ENCODE assay signal across 15 cellular contexts in genomic region chr6:151141685-151142084, GRCh38.
DNase-seq lines count a peak whose midpoint lies in the region; ATAC-seq and TF ChIP-seq lines count a peak whose summit lies in the region.
"Had no signal": no experiment of that assay in that cellular context is flagged by ENCODE, and none has a peak within 500 bp of the region (broad histone marks: within the 10 kb centered on the region; RNA-seq: fewer than 3 reads in every experiment).

No MANE protein-coding gene starts in this region.

- no peaks in the 10 kb centered on the region for H3K9me3 Mint-ChIP-seq in activated CD8-positive, alpha-beta T cell treated with anti-CD3 and anti-CD28 coated beads, Interleukin-2, amount 10 ng/mL, durations not matched to agents 7 days and 5 days (ENCODE audit: insufficient read depth)
- H3K9me3 Mint-ChIP-seq: activated CD4-positive, alpha-beta memory T cell treated with anti-CD3 and anti-CD28 coated beads, Interleukin-2, amount 10 ng/mL, durations not matched to agents 7 days and 5 days had no signal

- no peaks in the 10 kb centered on the region for H3K36me3 Mint-ChIP-seq in activated CD8-positive, alpha-beta T cell treated with anti-CD3 and anti-CD28 coated beads, Interleukin-2, amount 10 ng/mL, durations not matched to agents 7 days and 5 days (ENCODE audit: low read depth)

- H3K4me3 ChIP-seq in cardiac fibroblast (replicated peaks in 1 of 2; ENCODE audit: low read depth in 2 of 2, low read length in 2 of 2) (no peak overlapping the region), upper lobe of right lung (no peak overlapping the region)
- H3K4me3 ChIP-seq: GM12878 had no signal

- intact Hi-C loops in upper lobe of right lung (cut with DNase I): no loop called here

- ATAC-seq in left lobe of liver (peak; percentile 62), upper lobe of right lung (peak; percentile 61), GM21423 (IDR thresholded peaks at IDR 0.05; ENCODE audit: unreplicated experiment) (no peak)
- no peak for ATAC-seq in activated CD8-positive, alpha-beta T cell treated with anti-CD3 and anti-CD28 coated beads, Interleukin-2, amount 10 ng/mL, durations not matched to agents 7 days and 5 days
- ATAC-seq: GM12878 had no signal

- no peak for TF ChIP-seq CTCF in cardiac fibroblast (IDR thresholded peaks at IDR 0.05; ENCODE audit: low read depth, low read length)
- TF ChIP-seq CTCF in upper lobe of right lung (IDR thresholded peaks at IDR 0.05): no peak

- H3K27ac ChIP-seq in upper lobe of right lung: no peak overlapping the region

- DNase-seq in M059J (ENCODE audit: low read depth) (peak; percentile 15), cardiac fibroblast (ENCODE audit: low read depth in 2 of 2) (peak; percentile 84 to 88), left lobe of liver (ENCODE audit: low spot score) (no peak), upper lobe of right lung (no peak), OCI-M2 (lab: John Stamatoyannopoulos, UW; ENCODE audit: unreplicated experiment) (no peak)
- no peak for DNase-seq in activated CD8-positive, alpha-beta T cell treated with anti-CD3 and anti-CD28 coated beads, Interleukin-2, amount 10 ng/mL, durations not matched to agents 7 days and 5 days
- DNase-seq: activated CD4-positive, alpha-beta memory T cell treated with anti-CD3 and anti-CD28 coated beads, Interleukin-2, amount 10 ng/mL, durations not matched to agents 7 days and 5 days; effector CD8-positive, alpha-beta T cell; naive B cell; NCI-H1105 treated with DMSO at 0.1 percent for 48 hours; NCI-H82; T-helper 1 cell had no signal

- H3K27ac Mint-ChIP-seq in activated CD8-positive, alpha-beta T cell treated with anti-CD3 and anti-CD28 coated beads, Interleukin-2, amount 10 ng/mL, durations not matched to agents 7 days and 5 days: no peak overlapping the region
- H3K27ac Mint-ChIP-seq: activated CD4-positive, alpha-beta memory T cell treated with anti-CD3 and anti-CD28 coated beads, Interleukin-2, amount 10 ng/mL, durations not matched to agents 7 days and 5 days; activated naive CD8-positive, alpha-beta T cell; naive B cell had no signal

- no peaks in the 10 kb centered on the region for H3K4me1 Mint-ChIP-seq in activated CD8-positive, alpha-beta T cell treated with anti-CD3 and anti-CD28 coated beads, Interleukin-2, amount 10 ng/mL, durations not matched to agents 7 days and 5 days (ENCODE audit: low read depth)
- H3K4me1 Mint-ChIP-seq: activated CD4-positive, alpha-beta memory T cell treated with anti-CD3 and anti-CD28 coated beads, Interleukin-2, amount 10 ng/mL, durations not matched to agents 7 days and 5 days; naive B cell had no signal

- peaks cover 13% of the 10 kb centered on the region for H3K4me1 ChIP-seq in upper lobe of right lung

- H3K36me3 ChIP-seq in upper lobe of right lung: no peaks in the 10 kb centered on the region

- no peaks in the 10 kb centered on the region for H3K9me3 ChIP-seq in upper lobe of right lung

- H3K27me3 Mint-ChIP-seq in activated CD8-positive, alpha-beta T cell treated with anti-CD3 and anti-CD28 coated beads, Interleukin-2, amount 10 ng/mL, durations not matched to agents 7 days and 5 days (ENCODE audit: low read depth): peaks cover 4% of the 10 kb centered on the region

- CTCF ChIA-PET in activated CD8-positive, alpha-beta T cell treated with anti-CD3 and anti-CD28 coated beads, Interleukin-2, amount 10 ng/mL, durations not matched to agents 7 days and 5 days (lab: Charles Lee): no interaction called here

- H3K4me3 Mint-ChIP-seq in activated CD8-positive, alpha-beta T cell treated with anti-CD3 and anti-CD28 coated beads, Interleukin-2, amount 10 ng/mL, durations not matched to agents 7 days and 5 days: no peak overlapping the region
- H3K4me3 Mint-ChIP-seq: activated CD4-positive, alpha-beta memory T cell treated with anti-CD3 and anti-CD28 coated beads, Interleukin-2, amount 10 ng/mL, durations not matched to agents 7 days and 5 days; activated naive CD8-positive, alpha-beta T cell; naive B cell had no signal

- POLR2A ChIA-PET in activated CD8-positive, alpha-beta T cell treated with anti-CD3 and anti-CD28 coated beads, Interleukin-2, amount 10 ng/mL, durations not matched to agents 7 days and 5 days (lab: Charles Lee): no interaction called here

- H3K27me3 ChIP-seq in upper lobe of right lung: no peaks in the 10 kb centered on the region

Comparison
In these comparisons a context has a peak if more than half of its experiments do, and no peak if none do; other contexts are left out.
1. DNase-seq: peak in M059J (single experiment) and cardiac fibroblast (2 of 2); none in left lobe of liver (single experiment), upper lobe of right lung (single experiment), OCI-M2 (single experiment) and activated CD8-positive, alpha-beta T cell treated with anti-CD3 and anti-CD28 coated beads, Interleukin-2, amount 10 ng/mL, durations not matched to agents 7 days and 5 days (single experiment).
2. ATAC-seq: peak in left lobe of liver (single experiment) and upper lobe of right lung (single experiment); none in activated CD8-positive, alpha-beta T cell treated with anti-CD3 and anti-CD28 coated beads, Interleukin-2, amount 10 ng/mL, durations not matched to agents 7 days and 5 days (single experiment) and GM21423 (single experiment).